In genomic region chr22:22514431-22514830, GRCh38 we compare ENCODE assay signal across 17 cellular contexts. TPM values are rescaled to one million over a fixed set of nuclear protein-coding genes. Genes with fewer than 3 reads are reported as not detected.
"Had no signal": no experiment of that assay in that cellular context is flagged by ENCODE, and none has a peak within 500 bp of the region (broad histone marks: within the 10 kb centered on the region; RNA-seq: fewer than 3 reads in every experiment).

No MANE protein-coding gene starts in this region.

RNA-seq across cellular contexts. Expression of gene ZNF280A, which starts 5.6 kb away (rescaled TPM):
- total RNA-seq: esophagus mucosa; fibroblast of lung; frontal cortex; heart left ventricle; left lobe of liver; mammary epithelial cell; mucosa of descending colon; natural killer cell treated with Interleukin-12 subunit alpha and Interleukin-12 subunit beta and Interleukin-15 and Interleukin-18, amount 100 ng/mL, for 72 hours; posterior vena cava; right atrium auricular region; sigmoid colon; stomach; thoracic aorta; transverse colon; urinary bladder had no signal

RNA-seq across cellular contexts. Expression of gene ZNF280B, which starts 5.9 kb away (rescaled TPM):
- total RNA-seq: thoracic aorta had no signal

RNA-seq across cellular contexts. Expression of gene PRAME, which starts 44.6 kb away (rescaled TPM):
- total RNA-seq: esophagus mucosa, fibroblast of lung, frontal cortex, glomerular endothelial cell, lower leg skin, mammary epithelial cell, posterior vena cava, stomach, thoracic aorta, urinary bladder had no signal
